ENCODE assay signal across 16 cellular contexts in the genomic region with DNA sequence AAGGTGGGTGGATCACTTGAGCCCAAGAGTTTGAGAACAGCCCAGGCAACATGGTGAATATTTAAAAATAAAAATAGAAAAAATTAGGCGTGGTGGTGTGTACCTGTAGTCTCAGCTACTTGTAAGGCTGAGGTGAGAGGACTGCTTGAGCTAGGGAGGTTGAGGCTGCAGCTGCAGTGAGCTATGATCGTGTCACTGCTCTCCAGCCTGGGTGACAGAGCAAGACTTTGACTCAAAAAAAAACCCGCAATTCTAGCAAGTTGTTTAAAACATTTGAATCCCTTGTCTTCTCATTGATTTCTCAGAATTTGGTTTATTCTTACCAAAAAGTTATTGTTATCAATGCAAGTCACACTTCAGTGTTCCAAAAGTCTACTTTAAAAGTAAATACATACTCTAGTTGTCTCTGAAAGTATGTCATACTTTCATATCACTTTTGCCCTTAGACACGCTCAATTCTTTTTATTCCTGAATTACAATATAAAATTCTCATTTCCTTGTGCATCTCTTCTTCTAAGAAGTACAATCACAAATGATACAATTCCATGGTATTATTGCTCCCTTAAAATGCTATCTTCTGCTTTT. TPM values are rescaled to one million over a fixed set of nuclear protein-coding genes. Genes with fewer than 3 reads are reported as not detected.
DNase-seq lines count a peak whose midpoint lies in the region; ATAC-seq and TF ChIP-seq lines count a peak whose summit lies in the region.
"Had no signal": no experiment of that assay in that cellular context is flagged by ENCODE, and none has a peak within 500 bp of the region (broad histone marks: within the 10 kb centered on the region; RNA-seq: fewer than 3 reads in every experiment).

No MANE protein-coding gene starts in this region.

- peaks cover 8% of the 10 kb centered on the region for H3K36me3 ChIP-seq in CD4-positive, CD25-positive, alpha-beta regulatory T cell (ENCODE audit: control insufficient read depth, insufficient read depth, low read length)
- peaks cover 0 to 8% (median 0%) of the 10 kb centered on the region in 3 experiments for H3K36me3 ChIP-seq in naive thymus-derived CD4-positive, alpha-beta T cell (ENCODE audit: control insufficient read depth in 2 of 3, insufficient read depth in 3 of 3, low read length in 3 of 3)
- H3K36me3 ChIP-seq in suprapubic skin: no peaks in the 10 kb centered on the region

- WGBS in suprapubic skin: 51% methylated on average over 4 of the region's 4 CpGs

- H3K27me3 ChIP-seq in CD4-positive, CD25-positive, alpha-beta regulatory T cell (ENCODE audit: control insufficient read depth, insufficient read depth, low read length): no peaks in the 10 kb centered on the region
- no peaks in the 10 kb centered on the region for H3K27me3 ChIP-seq in naive thymus-derived CD4-positive, alpha-beta T cell (ENCODE audit: control insufficient read depth in 2 of 2, insufficient read depth in 2 of 2, low read length in 2 of 2)
- no peaks in the 10 kb centered on the region for H3K27me3 ChIP-seq in suprapubic skin
- H3K27me3 ChIP-seq: BLaER1, body of pancreas had no signal

- peak overlapping the region; percentile 65 for H3K4me3 ChIP-seq in CD4-positive, CD25-positive, alpha-beta regulatory T cell (ENCODE audit: low read depth, low read length)
- H3K4me3 ChIP-seq in naive thymus-derived CD4-positive, alpha-beta T cell (ENCODE audit: low read length): no peak overlapping the region
- H3K4me3 ChIP-seq in suprapubic skin: no peak overlapping the region
- H3K4me3 ChIP-seq: BLaER1, body of pancreas, lower lobe of right lung had no signal

- TF ChIP-seq EP300 in suprapubic skin (IDR thresholded peaks at IDR 0.05): no peak

- peaks cover 30% of the 10 kb centered on the region for H3K36me3 Mint-ChIP-seq in CD4-positive, CD25-positive, alpha-beta regulatory T cell
- H3K36me3 Mint-ChIP-seq in activated T-cell treated with anti-CD3 and anti-CD28 coated beads, Interleukin-2, amount 50 U/mL, for 72 hours (ENCODE audit: insufficient read depth in 2 of 2): peaks cover 10 to 26% of the 10 kb centered on the region in 2 donors
- peaks cover 0 to 28% (median 15%) of the 10 kb centered on the region in 5 donors for H3K36me3 Mint-ChIP-seq in naive thymus-derived CD4-positive, alpha-beta T cell
- peaks cover 9% of the 10 kb centered on the region for H3K36me3 Mint-ChIP-seq in osteocyte (ENCODE audit: unreplicated experiment)

- TF ChIP-seq CTCF in osteocyte (IDR thresholded peaks at IDR 0.05) (no peak), suprapubic skin (IDR thresholded peaks at IDR 0.05) (no peak)

- intact Hi-C loops in naive thymus-derived CD4-positive, alpha-beta T cell (cut with micrococcal nuclease): loop anchor here (10.0 kb wide), 2 partner anchors 614 to 1636 kb away; a partner anchor contains a TSS

- POLR2A ChIA-PET in naive thymus-derived CD4-positive, alpha-beta T cell (lab: Charles Lee): no interaction called here

- peak in 1 of 2 donors; percentile 56 for ATAC-seq in CD4-positive, CD25-positive, alpha-beta regulatory T cell (ENCODE audit: low read depth in 2 of 2)
- ATAC-seq in activated T-cell treated with anti-CD3 and anti-CD28 coated beads, Interleukin-2, amount 50 U/mL, for 72 hours (replicated peaks in 1 of 2): peak; percentile 77 to 80
- no peak for ATAC-seq in naive thymus-derived CD4-positive, alpha-beta T cell
- ATAC-seq: body of pancreas, lower lobe of right lung, right cardiac atrium had no signal

- no peak for TF ChIP-seq POLR2A in suprapubic skin (IDR thresholded peaks at IDR 0.05)

- H3K4me3 Mint-ChIP-seq in CD4-positive, CD25-positive, alpha-beta regulatory T cell: peak overlapping the region; percentile 49 to 95 (median 72)
- H3K4me3 Mint-ChIP-seq in activated T-cell treated with anti-CD3 and anti-CD28 coated beads, Interleukin-2, amount 50 U/mL, for 72 hours: peak overlapping the region; percentile 46 to 88
- peak overlapping the region; percentile 20 to 79 (median 64) for H3K4me3 Mint-ChIP-seq in naive thymus-derived CD4-positive, alpha-beta T cell
- no peak overlapping the region for H3K4me3 Mint-ChIP-seq in osteocyte (ENCODE audit: unreplicated experiment)

- peaks cover 50 to 96% (median 85%) of the 10 kb centered on the region in 4 donors for H3K4me1 Mint-ChIP-seq in CD4-positive, CD25-positive, alpha-beta regulatory T cell
- peaks cover 93% of the 10 kb centered on the region for H3K4me1 Mint-ChIP-seq in activated T-cell treated with anti-CD3 and anti-CD28 coated beads, Interleukin-2, amount 50 U/mL, for 72 hours (ENCODE audit: low read depth)
- peaks cover 61 to 97% (median 92%) of the 10 kb centered on the region in 7 donors for H3K4me1 Mint-ChIP-seq in naive thymus-derived CD4-positive, alpha-beta T cell
- peaks cover 61% of the 10 kb centered on the region for H3K4me1 Mint-ChIP-seq in osteocyte (ENCODE audit: unreplicated experiment)

- CTCF ChIA-PET in naive thymus-derived CD4-positive, alpha-beta T cell (lab: Charles Lee): interaction anchor here (0.5 to 0.7 kb wide), 2 partner anchors 44 to 406 kb away, joined by 3 read pairs; no protein-coding TSS in a partner anchor

- H3K27ac Mint-ChIP-seq in CD4-positive, CD25-positive, alpha-beta regulatory T cell: peak overlapping the region in 2 of 3 donors; percentile 52 to 82
- H3K27ac Mint-ChIP-seq in activated T-cell treated with anti-CD3 and anti-CD28 coated beads, Interleukin-2, amount 50 U/mL, for 72 hours: peak overlapping the region; percentile 94
- peak overlapping the region in 4 of 9 donors; percentile 5 to 76 (median 36) for H3K27ac Mint-ChIP-seq in naive thymus-derived CD4-positive, alpha-beta T cell
- H3K27ac Mint-ChIP-seq in osteocyte (ENCODE audit: unreplicated experiment): no peak overlapping the region

- H3K9me3 ChIP-seq in CD4-positive, CD25-positive, alpha-beta regulatory T cell (ENCODE audit: control insufficient read depth in 2 of 2, low read length in 2 of 2): no peaks in the 10 kb centered on the region
- no peaks in the 10 kb centered on the region for H3K9me3 ChIP-seq in naive thymus-derived CD4-positive, alpha-beta T cell (ENCODE audit: control insufficient read depth in 2 of 3, low read length in 3 of 3)
- no peaks in the 10 kb centered on the region for H3K9me3 ChIP-seq in suprapubic skin
- H3K9me3 ChIP-seq: body of pancreas, lower lobe of right lung had no signal

- H3K4me1 ChIP-seq in CD4-positive, CD25-positive, alpha-beta regulatory T cell (ENCODE audit: control insufficient read depth, insufficient read depth, low read length, poor library complexity, severe bottlenecking): peaks cover 95% of the 10 kb centered on the region
- H3K4me1 ChIP-seq in naive thymus-derived CD4-positive, alpha-beta T cell (ENCODE audit: control insufficient read depth in 2 of 2, insufficient read depth in 2 of 2, low read length in 2 of 2): peaks cover 79% of the 10 kb centered on the region in 2 donors
- H3K4me1 ChIP-seq in suprapubic skin: peaks cover 72% of the 10 kb centered on the region

- H3K27me3 Mint-ChIP-seq in CD4-positive, CD25-positive, alpha-beta regulatory T cell: peaks cover 2% of the 10 kb centered on the region
- no peaks in the 10 kb centered on the region for H3K27me3 Mint-ChIP-seq in activated T-cell treated with anti-CD3 and anti-CD28 coated beads, Interleukin-2, amount 50 U/mL, for 72 hours (ENCODE audit: low read depth)
- H3K27me3 Mint-ChIP-seq in naive thymus-derived CD4-positive, alpha-beta T cell: no peaks in the 10 kb centered on the region
- H3K27me3 Mint-ChIP-seq in osteocyte (ENCODE audit: unreplicated experiment): no peaks in the 10 kb centered on the region

- peak overlapping the region; percentile 20 for H3K27ac ChIP-seq in CD4-positive, CD25-positive, alpha-beta regulatory T cell (ENCODE audit: insufficient read depth, low read length, poor library complexity, severe bottlenecking)
- H3K27ac ChIP-seq in naive thymus-derived CD4-positive, alpha-beta T cell (ENCODE audit: low read depth, low read length): no peak overlapping the region
- no peak overlapping the region for H3K27ac ChIP-seq in suprapubic skin
- H3K27ac ChIP-seq: BLaER1, body of pancreas, lower lobe of right lung had no signal

- peak; percentile 49 for DNase-seq in activated CD4-positive, alpha-beta T cell treated with anti-CD3 and anti-CD28 coated beads for 48 hours
- DNase-seq in activated CD4-positive, alpha-beta T cell treated with anti-CD3 and anti-CD28 coated beads for 4 hours: no peak
- DNase-seq in CD4-positive, CD25-positive, alpha-beta regulatory T cell: peak in 1 of 3 donors; percentile 58
- DNase-seq in activated T-cell treated with anti-CD3 and anti-CD28 coated beads, Interleukin-2, amount 50 U/mL, for 72 hours: peak; percentile 39 to 50
- DNase-seq in naive thymus-derived CD4-positive, alpha-beta T cell: no peak
- DNase-seq in osteocyte (ENCODE audit: extremely low spot score, unreplicated experiment) (no peak), suprapubic skin (ENCODE audit: low spot score in 2 of 2) (no peak), globus pallidus (ENCODE audit: low spot score) (no peak)
- DNase-seq: body of pancreas, cortex of kidney, GDM1, lower lobe of right lung, NCI-H1417 treated with DMSO at 0.1 percent for 48 hours, NCI-H524 treated with DMSO at 0.1 percent for 48 hours, right cardiac atrium had no signal

- H3K9me3 Mint-ChIP-seq in CD4-positive, CD25-positive, alpha-beta regulatory T cell: peaks cover 0 to 5% (median 0%) of the 10 kb centered on the region in 7 donors
- peaks cover 4 to 9% of the 10 kb centered on the region in 2 donors for H3K9me3 Mint-ChIP-seq in activated T-cell treated with anti-CD3 and anti-CD28 coated beads, Interleukin-2, amount 50 U/mL, for 72 hours
- peaks cover 0 to 3% (median 0%) of the 10 kb centered on the region in 11 donors for H3K9me3 Mint-ChIP-seq in naive thymus-derived CD4-positive, alpha-beta T cell
- H3K9me3 Mint-ChIP-seq in osteocyte (ENCODE audit: unreplicated experiment): no peaks in the 10 kb centered on the region

RNA-seq across cellular contexts. Expression of a gene that starts 6.3 kb away (rescaled TPM):
- total RNA-seq in CD4-positive, CD25-positive, alpha-beta regulatory T cell: 218 TPM
- 10 to 100 TPM; 46.6 to 64.4 (median 56.8) TPM for polyA plus RNA-seq in CD4-positive, CD25-positive, alpha-beta regulatory T cell
- total RNA-seq in activated T-cell treated with anti-CD3 and anti-CD28 coated beads, Interleukin-2, amount 50 U/mL, for 72 hours: 10 to 100 TPM; 36.0 to 38.3 TPM
- 100 to 1,000 TPM in 4 of 5 experiments, 10 to 100 TPM in 1; 46.0 to 156 (median 117) TPM for total RNA-seq in naive thymus-derived CD4-positive, alpha-beta T cell
- 10 to 100 TPM; 50.0 to 63.3 TPM for polyA plus RNA-seq in naive thymus-derived CD4-positive, alpha-beta T cell
- total RNA-seq in osteocyte (35.5 and 37.8 TPM in 2 replicates), suprapubic skin (10 to 100 TPM; 29.6 to 55.4 (median 47.1) TPM)

Comparison
In these comparisons a context has a peak if more than half of its experiments do, and no peak if none do; other contexts are left out.
1. DNase-seq: peak in activated CD4-positive, alpha-beta T cell treated with anti-CD3 and anti-CD28 coated beads for 48 hours (single experiment) and activated T-cell treated with anti-CD3 and anti-CD28 coated beads, Interleukin-2, amount 50 U/mL, for 72 hours (2 of 2); none in activated CD4-positive, alpha-beta T cell treated with anti-CD3 and anti-CD28 coated beads for 4 hours (0 of 2), naive thymus-derived CD4-positive, alpha-beta T cell (0 of 9), osteocyte (single experiment), suprapubic skin (0 of 2) and globus pallidus (single experiment).